ENCODE assay signal across 8 cellular contexts in genomic region chr10:32149257-32149955, GRCh38.
DNase-seq lines count a peak whose midpoint lies in the region; ATAC-seq and TF ChIP-seq lines count a peak whose summit lies in the region.

No MANE protein-coding gene starts in this region.

- H3K4me2 ChIP-seq in PC-3 (ENCODE audit: low read length): no peak overlapping the region

- BruUV-seq in PC-3 (replicated peaks; lab: Mats Ljungman, UMichigan): no TSS peak

- no peak overlapping the region for H3K9ac ChIP-seq in PC-3 (ENCODE audit: low read length)

- H3K9me3 ChIP-seq in PC-3 (ENCODE audit: low read length) (no peaks in the 10 kb centered on the region), sigmoid colon (peaks cover 0 to 3% (median 0%) of the 10 kb centered on the region in 4 donors)

- intact Hi-C loops in PC-3 (cut with micrococcal nuclease): no loop called here
- intact Hi-C loops in sigmoid colon (cut with DNase I): no loop called here

- TF ChIP-seq CTCF in PC-3 (conservative IDR thresholded peaks at IDR 0.05; ENCODE audit: low read depth, low read length) (no peak), epithelial cell of proximal tubule (conservative IDR thresholded peaks at IDR 0.05; ENCODE audit: low read depth, low read length) (no peak), sigmoid colon (IDR thresholded peaks at IDR 0.05) (no peak)

- H2AFZ ChIP-seq in PC-3 (ENCODE audit: low read length): no peak overlapping the region

- no peaks in the 10 kb centered on the region for H4K20me1 ChIP-seq in PC-3 (ENCODE audit: low read length)

- CTCF ChIA-PET in PC-3 (lab: Charles Lee): no interaction called here

- peak; percentile 4 for DNase-seq in NCI-H2196 (lab: John Stamatoyannopoulos, UW; ENCODE audit: unreplicated experiment)
- no peak for DNase-seq in NCI-H2196 treated with DMSO at 0.1 percent for 48 hours (lab: John Stamatoyannopoulos, UW; ENCODE audit: unreplicated experiment)
- DNase-seq in PC-3: peak; percentile 15
- DNase-seq in epithelial cell of proximal tubule (ENCODE audit: low read depth): peak; percentile 69
- DNase-seq in sigmoid colon: peak; percentile 84
- no peak for DNase-seq in NCI-H2081 treated with DMSO at 0.1 percent for 48 hours (lab: John Stamatoyannopoulos, UW)
- DNase-seq in DMS153 treated with DMSO at 0.1 percent for 48 hours (lab: John Stamatoyannopoulos, UW; ENCODE audit: unreplicated experiment): no peak

- H3K4me1 ChIP-seq in PC-3 (ENCODE audit: insufficient read depth, low read length) (0 out of 2 replicates have a peak, but pooled peaks cover under 1% of the 10 kb centered on the region), sigmoid colon (peaks cover 0 to 16% (median 14%) of the 10 kb centered on the region in 4 donors)

- H3F3A ChIP-seq in PC-3 (ENCODE audit: low read length, unreplicated experiment): no peaks in the 10 kb centered on the region

- H3K27me3 ChIP-seq in PC-3 (ENCODE audit: low read length): no peaks in the 10 kb centered on the region
- H3K27me3 ChIP-seq in sigmoid colon: no peaks in the 10 kb centered on the region

- 49 to 59% methylated on average over 8 of the region's 8 CpGs for WGBS in sigmoid colon, 2 donors

- H3K36me3 ChIP-seq in PC-3 (ENCODE audit: low read depth, low read length) (no peaks in the 10 kb centered on the region), sigmoid colon (no peaks in the 10 kb centered on the region)

- POLR2A ChIA-PET in PC-3 (lab: Charles Lee; ENCODE audit: unreplicated experiment): no interaction called here

- no peaks in the 10 kb centered on the region for H3K9me2 ChIP-seq in PC-3 (replicated peaks; ENCODE audit: low read length)

- TF ChIP-seq EP300 in sigmoid colon (IDR thresholded peaks at IDR 0.05): no peak

- H3K27ac ChIP-seq in PC-3 (ENCODE audit: low read length) (no peak overlapping the region), sigmoid colon (peak overlapping the region; percentile 58 to 82 (median 64))

- peak; percentile 93 for ATAC-seq in HG02571 (IDR thresholded peaks at IDR 0.05; ENCODE audit: unreplicated experiment)
- no peak; the same call in 1 of the 2 replicates for ATAC-seq in PC-3

- H3K79me2 ChIP-seq in PC-3 (ENCODE audit: low read length): no peaks in the 10 kb centered on the region

- TF ChIP-seq POLR2A in sigmoid colon (IDR thresholded peaks at IDR 0.05): no peak

- H3K4me3 ChIP-seq in PC-3 (ENCODE audit: low read length) (no peak overlapping the region), epithelial cell of proximal tubule (ENCODE audit: low read depth, low read length) (no peak overlapping the region), sigmoid colon (no peak overlapping the region)

Comparison
In these comparisons a context has a peak if more than half of its experiments do, and no peak if none do; other contexts are left out.
1. DNase-seq: peak in NCI-H2196 (single experiment), PC-3 (single experiment), epithelial cell of proximal tubule (single experiment) and sigmoid colon (single experiment); none in NCI-H2196 treated with DMSO at 0.1 percent for 48 hours (single experiment), NCI-H2081 treated with DMSO at 0.1 percent for 48 hours (single experiment) and DMS153 treated with DMSO at 0.1 percent for 48 hours (single experiment).